Comparison of ENCODE assay signal across 18 cellular contexts in the genomic region with DNA sequence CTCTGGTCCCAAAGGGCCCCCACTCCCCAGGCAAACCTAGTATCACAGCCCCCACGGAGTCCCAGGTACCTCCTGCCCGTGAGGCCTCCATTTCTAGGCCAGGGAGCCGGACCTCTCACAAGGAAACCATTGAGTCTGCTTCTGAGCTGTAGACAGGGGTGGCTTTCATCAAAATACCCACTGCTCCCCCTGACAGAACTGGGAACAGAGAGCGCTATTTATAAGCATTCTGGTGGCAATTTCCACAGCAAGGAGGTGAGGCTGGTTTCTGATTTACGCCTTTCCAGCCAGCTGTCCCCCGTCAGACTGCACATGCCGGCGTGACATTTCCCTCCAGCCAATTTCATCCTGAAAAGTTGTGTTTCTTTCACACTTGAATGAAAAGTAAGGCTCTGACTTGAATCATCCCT.
DNase-seq lines count a peak whose midpoint lies in the region; ATAC-seq and FAIRE-seq lines count a peak whose summit lies in the region.
"Had no signal": no experiment of that assay in that cellular context is flagged by ENCODE, and none has a peak within 500 bp of the region (broad histone marks: within the 10 kb centered on the region; RNA-seq: fewer than 3 reads in every experiment).

No MANE protein-coding gene starts in this region.

- DNase-seq in COLO829 (ENCODE audit: low spot score) (peak; percentile 60), RPMI7951 (ENCODE audit: low read depth) (peak; percentile 36), frontal cortex (ENCODE audit: low spot score in 2 of 2) (peak; percentile 47 to 62), nucleus accumbens (lab: John Stamatoyannopoulos, UW) (peak; percentile 12 to 94 (median 78)), NOMO-1 treated with DMSO at 0.1 percent for 48 hours (lab: John Stamatoyannopoulos, UW; ENCODE audit: unreplicated experiment) (no peak), NCI-H345 treated with DMSO at 0.1 percent for 48 hours (lab: John Stamatoyannopoulos, UW; ENCODE audit: unreplicated experiment) (no peak), NCI-H187 (lab: John Stamatoyannopoulos, UW) (no peak)
- DNase-seq: ACHN; activated CD4-positive, alpha-beta T cell treated with anti-CD3 and anti-CD28 coated beads, Interleukin-2, amount 50 U/mL, for 1 hour; amniotic stem cell; CD4-positive, CD25-positive, alpha-beta regulatory T cell; DMS153; kidney; mesendoderm; NCI-H1930; stimulated activated CD4-positive, alpha-beta T cell treated with anti-CD3 and anti-CD28 coated beads, Interleukin-12 subunit alpha, Interleukin-12 subunit beta, amount 100 ng/mL, for 4 hours had no signal

- FAIRE-seq in frontal cortex (lab: Jason Lieb, UNC) = peak; percentile 37
- FAIRE-seq: GM12878, kidney had no signal

- no peak for ATAC-seq in GM21423 (IDR thresholded peaks at IDR 0.05; ENCODE audit: unreplicated experiment)
- ATAC-seq: GM12878 had no signal

Comparison
In these comparisons a context has a peak if more than half of its experiments do, and no peak if none do; other contexts are left out.
1. DNase-seq: peak in COLO829 (single experiment), RPMI7951 (single experiment), frontal cortex (2 of 2) and nucleus accumbens (56 of 56); none in NOMO-1 treated with DMSO at 0.1 percent for 48 hours (single experiment), NCI-H345 treated with DMSO at 0.1 percent for 48 hours (single experiment) and NCI-H187 (0 of 2).